ENCODE assay signal across 1 cellular context in the genomic region with DNA sequence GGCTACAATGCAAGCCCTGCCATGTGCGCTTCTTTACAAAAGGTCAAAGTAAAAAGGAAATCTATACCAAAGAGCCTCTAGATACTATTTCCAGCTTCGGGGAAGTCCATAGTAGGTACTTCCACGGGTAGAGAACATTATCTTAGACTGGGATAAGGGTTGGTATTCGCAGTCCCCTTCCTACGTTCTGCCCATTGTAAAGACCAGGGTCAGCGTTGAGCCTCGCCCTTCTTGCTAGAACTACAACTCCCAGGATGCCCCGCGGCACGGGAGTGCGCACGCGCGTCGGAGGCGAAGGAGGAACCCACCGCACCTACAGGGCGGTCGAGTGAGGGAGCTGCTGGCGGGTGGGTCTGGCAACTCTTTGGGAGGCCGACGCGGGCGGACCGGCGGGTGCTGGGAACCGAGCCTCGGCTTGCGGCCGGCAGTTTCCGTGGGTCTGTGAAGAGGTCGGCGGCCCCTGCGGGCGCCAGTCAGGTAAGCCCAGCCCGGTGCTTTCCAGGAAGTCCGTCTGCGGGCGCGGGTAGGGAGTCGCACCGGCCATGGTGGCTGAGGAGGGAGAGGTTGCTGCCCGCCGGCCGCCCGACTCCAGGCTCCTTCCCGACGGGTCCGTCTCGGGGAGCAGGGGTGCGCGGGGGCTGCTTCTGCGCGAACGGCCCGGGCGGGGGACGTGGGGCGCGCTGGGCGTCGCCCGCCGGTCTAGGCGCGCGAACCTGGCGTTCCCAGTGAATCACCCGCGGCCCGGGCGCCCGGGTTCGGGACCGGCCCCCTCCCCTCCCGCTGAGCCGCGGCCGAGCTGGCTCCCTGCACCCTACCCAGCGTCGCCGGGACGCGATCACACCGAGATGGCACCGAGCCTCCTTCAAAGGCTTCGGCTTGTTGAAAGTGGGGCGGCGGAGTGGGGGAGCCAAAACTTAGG.
TF ChIP-seq lines count a peak whose summit lies in the region.

A gene (plus strand): TSS at position 294 of the 919 bp plus-strand sequence. CDS start 33,232 bp downstream, outside the sequence.

TF ChIP-seq in HepG2, 621 proteins besides CTCF, POLR2A, EP300 and RAD21 (continued from another document):
- TF ChIP-seq, protein P1, sequence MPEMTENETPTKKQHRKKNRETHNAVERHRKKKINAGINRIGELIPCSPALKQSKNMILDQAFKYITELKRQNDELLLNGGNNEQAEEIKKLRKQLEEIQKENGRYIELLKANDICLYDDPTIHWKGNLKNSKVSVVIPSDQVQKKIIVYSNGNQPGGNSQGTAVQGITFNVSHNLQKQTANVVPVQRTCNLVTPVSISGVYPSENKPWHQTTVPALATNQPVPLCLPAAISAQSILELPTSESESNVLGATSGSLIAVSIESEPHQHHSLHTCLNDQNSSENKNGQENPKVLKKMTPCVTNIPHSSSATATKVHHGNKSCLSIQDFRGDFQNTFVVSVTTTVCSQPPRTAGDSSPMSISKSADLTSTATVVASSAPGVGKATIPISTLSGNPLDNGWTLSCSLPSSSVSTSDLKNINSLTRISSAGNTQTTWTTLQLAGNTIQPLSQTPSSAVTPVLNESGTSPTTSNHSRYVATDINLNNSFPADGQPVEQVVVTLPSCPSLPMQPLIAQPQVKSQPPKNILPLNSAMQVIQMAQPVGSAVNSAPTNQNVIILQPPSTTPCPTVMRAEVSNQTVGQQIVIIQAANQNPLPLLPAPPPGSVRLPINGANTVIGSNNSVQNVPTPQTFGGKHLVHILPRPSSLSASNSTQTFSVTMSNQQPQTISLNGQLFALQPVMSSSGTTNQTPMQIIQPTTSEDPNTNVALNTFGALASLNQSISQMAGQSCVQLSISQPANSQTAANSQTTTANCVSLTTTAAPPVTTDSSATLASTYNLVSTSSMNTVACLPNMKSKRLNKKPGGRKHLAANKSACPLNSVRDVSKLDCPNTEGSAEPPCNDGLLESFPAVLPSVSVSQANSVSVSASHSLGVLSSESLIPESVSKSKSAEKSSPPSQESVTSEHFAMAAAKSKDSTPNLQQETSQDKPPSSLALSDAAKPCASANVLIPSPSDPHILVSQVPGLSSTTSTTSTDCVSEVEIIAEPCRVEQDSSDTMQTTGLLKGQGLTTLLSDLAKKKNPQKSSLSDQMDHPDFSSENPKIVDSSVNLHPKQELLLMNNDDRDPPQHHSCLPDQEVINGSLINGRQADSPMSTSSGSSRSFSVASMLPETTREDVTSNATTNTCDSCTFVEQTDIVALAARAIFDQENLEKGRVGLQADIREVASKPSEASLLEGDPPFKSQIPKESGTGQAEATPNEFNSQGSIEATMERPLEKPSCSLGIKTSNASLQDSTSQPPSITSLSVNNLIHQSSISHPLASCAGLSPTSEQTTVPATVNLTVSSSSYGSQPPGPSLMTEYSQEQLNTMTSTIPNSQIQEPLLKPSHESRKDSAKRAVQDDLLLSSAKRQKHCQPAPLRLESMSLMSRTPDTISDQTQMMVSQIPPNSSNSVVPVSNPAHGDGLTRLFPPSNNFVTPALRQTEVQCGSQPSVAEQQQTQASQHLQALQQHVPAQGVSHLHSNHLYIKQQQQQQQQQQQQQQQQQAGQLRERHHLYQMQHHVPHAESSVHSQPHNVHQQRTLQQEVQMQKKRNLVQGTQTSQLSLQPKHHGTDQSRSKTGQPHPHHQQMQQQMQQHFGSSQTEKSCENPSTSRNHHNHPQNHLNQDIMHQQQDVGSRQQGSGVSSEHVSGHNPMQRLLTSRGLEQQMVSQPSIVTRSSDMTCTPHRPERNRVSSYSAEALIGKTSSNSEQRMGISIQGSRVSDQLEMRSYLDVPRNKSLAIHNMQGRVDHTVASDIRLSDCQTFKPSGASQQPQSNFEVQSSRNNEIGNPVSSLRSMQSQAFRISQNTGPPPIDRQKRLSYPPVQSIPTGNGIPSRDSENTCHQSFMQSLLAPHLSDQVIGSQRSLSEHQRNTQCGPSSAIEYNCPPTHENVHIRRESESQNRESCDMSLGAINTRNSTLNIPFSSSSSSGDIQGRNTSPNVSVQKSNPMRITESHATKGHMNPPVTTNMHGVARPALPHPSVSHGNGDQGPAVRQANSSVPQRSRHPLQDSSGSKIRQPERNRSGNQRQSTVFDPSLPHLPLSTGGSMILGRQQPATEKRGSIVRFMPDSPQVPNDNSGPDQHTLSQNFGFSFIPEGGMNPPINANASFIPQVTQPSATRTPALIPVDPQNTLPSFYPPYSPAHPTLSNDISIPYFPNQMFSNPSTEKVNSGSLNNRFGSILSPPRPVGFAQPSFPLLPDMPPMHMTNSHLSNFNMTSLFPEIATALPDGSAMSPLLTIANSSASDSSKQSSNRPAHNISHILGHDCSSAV (CRISPR knock-in tag; IDR thresholded peaks at IDR 0.05; ENCODE audit: borderline replicate concordance) = peak; percentile 55; the same call in 1 of the 2 replicates
- peak; percentile 87 for TF ChIP-seq HCFC1 (IDR thresholded peaks at IDR 0.05; ENCODE audit: low read depth, low read length)
- TF ChIP-seq ERF (CRISPR knock-in tag; IDR thresholded peaks at IDR 0.05) = peak; percentile 47; the same call in 1 of the 2 replicates
- TF ChIP-seq ZNF891 (CRISPR knock-in tag; IDR thresholded peaks at IDR 0.05) = 0 out of 2 replicates have a peak, but pooled peaks have one; percentile 45
- peak; percentile 53 for TF ChIP-seq XRCC5 (optimal IDR thresholded peaks at IDR 0.05; ENCODE audit: low read length)
- TF ChIP-seq ZNF33B (CRISPR knock-in tag; IDR thresholded peaks at IDR 0.05) = 0 out of 2 replicates have a peak, but pooled peaks have one; percentile 20
- TF ChIP-seq, protein P2, sequence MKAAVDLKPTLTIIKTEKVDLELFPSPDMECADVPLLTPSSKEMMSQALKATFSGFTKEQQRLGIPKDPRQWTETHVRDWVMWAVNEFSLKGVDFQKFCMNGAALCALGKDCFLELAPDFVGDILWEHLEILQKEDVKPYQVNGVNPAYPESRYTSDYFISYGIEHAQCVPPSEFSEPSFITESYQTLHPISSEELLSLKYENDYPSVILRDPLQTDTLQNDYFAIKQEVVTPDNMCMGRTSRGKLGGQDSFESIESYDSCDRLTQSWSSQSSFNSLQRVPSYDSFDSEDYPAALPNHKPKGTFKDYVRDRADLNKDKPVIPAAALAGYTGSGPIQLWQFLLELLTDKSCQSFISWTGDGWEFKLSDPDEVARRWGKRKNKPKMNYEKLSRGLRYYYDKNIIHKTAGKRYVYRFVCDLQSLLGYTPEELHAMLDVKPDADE (CRISPR knock-in tag; IDR thresholded peaks at IDR 0.05) = 0 out of 2 replicates have a peak, but pooled peaks have one; percentile 34
- TF ChIP-seq POLR2AphosphoS5 (IDR thresholded peaks at IDR 0.05; ENCODE audit: low read depth, low read length) = peak; percentile 93
- TF ChIP-seq ZNF607 (CRISPR knock-in tag; IDR thresholded peaks at IDR 0.05; ENCODE audit: borderline replicate concordance) = 0 out of 2 replicates have a peak, but pooled peaks have one; percentile 51
- TF ChIP-seq, protein P3, sequence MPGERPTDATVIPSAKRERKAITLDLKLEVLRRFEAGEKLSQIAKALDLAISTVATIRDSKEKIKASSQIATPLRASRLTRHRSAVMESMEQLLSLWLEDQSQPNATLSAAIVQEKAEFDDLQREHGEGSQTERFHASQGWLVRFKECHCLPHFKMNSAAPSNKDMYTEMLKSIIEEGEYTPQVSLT (CRISPR knock-in tag; IDR thresholded peaks at IDR 0.05; ENCODE audit: borderline replicate concordance, low read depth) = no peak
- TF ChIP-seq, protein P4, sequence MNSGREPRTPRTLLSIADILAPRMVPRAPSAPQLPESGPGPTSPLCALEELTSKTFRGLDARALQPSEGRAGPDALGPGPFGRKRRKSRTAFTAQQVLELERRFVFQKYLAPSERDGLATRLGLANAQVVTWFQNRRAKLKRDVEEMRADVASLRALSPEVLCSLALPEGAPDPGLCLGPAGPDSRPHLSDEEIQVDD (CRISPR knock-in tag; IDR thresholded peaks at IDR 0.05; ENCODE audit: borderline replicate concordance) = peak; percentile 18; the same call in 1 of the 2 replicates
- peak; percentile 44; the same call in 1 of the 2 replicates for TF ChIP-seq ZNF331 (CRISPR knock-in tag; IDR thresholded peaks at IDR 0.05)
- TF ChIP-seq GTF3A (CRISPR knock-in tag; conservative IDR thresholded peaks at IDR 0.05) = no peak
- 0 out of 2 replicates have a peak, but pooled peaks have one; percentile 38 for TF ChIP-seq ZMAT3 (CRISPR knock-in tag; conservative IDR thresholded peaks at IDR 0.05)
- TF ChIP-seq LCORL (IDR thresholded peaks at IDR 0.05) = no peak
- peak; percentile 60 for TF ChIP-seq LCORL (CRISPR knock-in tag; IDR thresholded peaks at IDR 0.05)
- TF ChIP-seq, protein P5, sequence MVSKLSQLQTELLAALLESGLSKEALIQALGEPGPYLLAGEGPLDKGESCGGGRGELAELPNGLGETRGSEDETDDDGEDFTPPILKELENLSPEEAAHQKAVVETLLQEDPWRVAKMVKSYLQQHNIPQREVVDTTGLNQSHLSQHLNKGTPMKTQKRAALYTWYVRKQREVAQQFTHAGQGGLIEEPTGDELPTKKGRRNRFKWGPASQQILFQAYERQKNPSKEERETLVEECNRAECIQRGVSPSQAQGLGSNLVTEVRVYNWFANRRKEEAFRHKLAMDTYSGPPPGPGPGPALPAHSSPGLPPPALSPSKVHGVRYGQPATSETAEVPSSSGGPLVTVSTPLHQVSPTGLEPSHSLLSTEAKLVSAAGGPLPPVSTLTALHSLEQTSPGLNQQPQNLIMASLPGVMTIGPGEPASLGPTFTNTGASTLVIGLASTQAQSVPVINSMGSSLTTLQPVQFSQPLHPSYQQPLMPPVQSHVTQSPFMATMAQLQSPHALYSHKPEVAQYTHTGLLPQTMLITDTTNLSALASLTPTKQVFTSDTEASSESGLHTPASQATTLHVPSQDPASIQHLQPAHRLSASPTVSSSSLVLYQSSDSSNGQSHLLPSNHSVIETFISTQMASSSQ (IDR thresholded peaks at IDR 0.05; ENCODE audit: low read depth) = no peak
- TF ChIP-seq, protein P5 (CRISPR knock-in tag; IDR thresholded peaks at IDR 0.05; ENCODE audit: borderline replicate concordance) = 0 out of 2 replicates have a peak, but pooled peaks have one; percentile 46
- no peak for TF ChIP-seq SOX13 (IDR thresholded peaks at IDR 0.05)
- TF ChIP-seq SOX13 (CRISPR knock-in tag; conservative IDR thresholded peaks at IDR 0.05 in 1 of 2, IDR thresholded peaks at IDR 0.05 in 1 of 2) = no peak; a peak in 1 of 4 replicates
- TF ChIP-seq, protein P6, sequence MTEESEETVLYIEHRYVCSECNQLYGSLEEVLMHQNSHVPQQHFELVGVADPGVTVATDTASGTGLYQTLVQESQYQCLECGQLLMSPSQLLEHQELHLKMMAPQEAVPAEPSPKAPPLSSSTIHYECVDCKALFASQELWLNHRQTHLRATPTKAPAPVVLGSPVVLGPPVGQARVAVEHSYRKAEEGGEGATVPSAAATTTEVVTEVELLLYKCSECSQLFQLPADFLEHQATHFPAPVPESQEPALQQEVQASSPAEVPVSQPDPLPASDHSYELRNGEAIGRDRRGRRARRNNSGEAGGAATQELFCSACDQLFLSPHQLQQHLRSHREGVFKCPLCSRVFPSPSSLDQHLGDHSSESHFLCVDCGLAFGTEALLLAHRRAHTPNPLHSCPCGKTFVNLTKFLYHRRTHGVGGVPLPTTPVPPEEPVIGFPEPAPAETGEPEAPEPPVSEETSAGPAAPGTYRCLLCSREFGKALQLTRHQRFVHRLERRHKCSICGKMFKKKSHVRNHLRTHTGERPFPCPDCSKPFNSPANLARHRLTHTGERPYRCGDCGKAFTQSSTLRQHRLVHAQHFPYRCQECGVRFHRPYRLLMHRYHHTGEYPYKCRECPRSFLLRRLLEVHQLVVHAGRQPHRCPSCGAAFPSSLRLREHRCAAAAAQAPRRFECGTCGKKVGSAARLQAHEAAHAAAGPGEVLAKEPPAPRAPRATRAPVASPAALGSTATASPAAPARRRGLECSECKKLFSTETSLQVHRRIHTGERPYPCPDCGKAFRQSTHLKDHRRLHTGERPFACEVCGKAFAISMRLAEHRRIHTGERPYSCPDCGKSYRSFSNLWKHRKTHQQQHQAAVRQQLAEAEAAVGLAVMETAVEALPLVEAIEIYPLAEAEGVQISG (CRISPR knock-in tag; IDR thresholded peaks at IDR 0.05) = peak; percentile 74
- peak; percentile 66 for TF ChIP-seq SAFB2 (CRISPR knock-in tag; IDR thresholded peaks at IDR 0.05; ENCODE audit: borderline replicate concordance, low read depth)
- 0 out of 2 replicates have a peak, but pooled peaks have one; percentile 42 for TF ChIP-seq ZNF333 (CRISPR knock-in tag; IDR thresholded peaks at IDR 0.05; ENCODE audit: borderline replicate concordance)
- no peak for TF ChIP-seq HNRNPUL1 (IDR thresholded peaks at IDR 0.05; ENCODE audit: low read depth, low read length)
